3 cellular contexts compared by ENCODE assay signal in the genomic region with DNA sequence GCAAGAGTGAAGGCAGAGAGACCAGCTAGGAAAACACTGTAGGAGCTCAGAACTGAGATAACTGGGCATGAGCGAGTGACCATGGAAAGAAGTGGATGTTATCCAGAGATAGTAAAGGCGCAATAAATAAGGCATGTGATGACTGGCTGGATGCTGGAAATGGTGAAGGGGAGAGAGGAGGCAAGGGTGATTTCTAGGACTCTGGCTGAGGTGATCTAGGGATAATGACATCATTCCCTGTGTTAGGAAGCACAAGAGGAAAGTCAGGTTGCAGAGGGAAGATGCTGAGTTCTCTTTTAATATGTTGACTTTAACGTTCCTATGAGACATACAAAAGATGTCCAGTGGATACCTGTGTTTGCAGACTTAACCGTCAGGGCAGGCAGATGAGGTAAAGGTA.
TF ChIP-seq lines count a peak whose summit lies in the region.

No MANE protein-coding gene starts in this region.

TF ChIP-seq in HEK293, 187 proteins besides CTCF, POLR2A, EP300 and RAD21:
- TF ChIP-seq, protein P1, sequence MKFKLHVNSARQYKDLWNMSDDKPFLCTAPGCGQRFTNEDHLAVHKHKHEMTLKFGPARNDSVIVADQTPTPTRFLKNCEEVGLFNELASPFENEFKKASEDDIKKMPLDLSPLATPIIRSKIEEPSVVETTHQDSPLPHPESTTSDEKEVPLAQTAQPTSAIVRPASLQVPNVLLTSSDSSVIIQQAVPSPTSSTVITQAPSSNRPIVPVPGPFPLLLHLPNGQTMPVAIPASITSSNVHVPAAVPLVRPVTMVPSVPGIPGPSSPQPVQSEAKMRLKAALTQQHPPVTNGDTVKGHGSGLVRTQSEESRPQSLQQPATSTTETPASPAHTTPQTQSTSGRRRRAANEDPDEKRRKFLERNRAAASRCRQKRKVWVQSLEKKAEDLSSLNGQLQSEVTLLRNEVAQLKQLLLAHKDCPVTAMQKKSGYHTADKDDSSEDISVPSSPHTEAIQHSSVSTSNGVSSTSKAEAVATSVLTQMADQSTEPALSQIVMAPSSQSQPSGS (tag by site-specific recombination; IDR thresholded peaks at IDR 0.05; ENCODE audit: low read depth): peak; percentile 48; the same call in 1 of the 2 replicates
- TF ChIP-seq KLF1 (tag by site-specific recombination; IDR thresholded peaks at IDR 0.05): no peak
- TF ChIP-seq, protein P2, sequence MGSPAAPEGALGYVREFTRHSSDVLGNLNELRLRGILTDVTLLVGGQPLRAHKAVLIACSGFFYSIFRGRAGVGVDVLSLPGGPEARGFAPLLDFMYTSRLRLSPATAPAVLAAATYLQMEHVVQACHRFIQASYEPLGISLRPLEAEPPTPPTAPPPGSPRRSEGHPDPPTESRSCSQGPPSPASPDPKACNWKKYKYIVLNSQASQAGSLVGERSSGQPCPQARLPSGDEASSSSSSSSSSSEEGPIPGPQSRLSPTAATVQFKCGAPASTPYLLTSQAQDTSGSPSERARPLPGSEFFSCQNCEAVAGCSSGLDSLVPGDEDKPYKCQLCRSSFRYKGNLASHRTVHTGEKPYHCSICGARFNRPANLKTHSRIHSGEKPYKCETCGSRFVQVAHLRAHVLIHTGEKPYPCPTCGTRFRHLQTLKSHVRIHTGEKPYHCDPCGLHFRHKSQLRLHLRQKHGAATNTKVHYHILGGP (tag by site-specific recombination; IDR thresholded peaks at IDR 0.05): peak; percentile 89
- TF ChIP-seq, protein P3, sequence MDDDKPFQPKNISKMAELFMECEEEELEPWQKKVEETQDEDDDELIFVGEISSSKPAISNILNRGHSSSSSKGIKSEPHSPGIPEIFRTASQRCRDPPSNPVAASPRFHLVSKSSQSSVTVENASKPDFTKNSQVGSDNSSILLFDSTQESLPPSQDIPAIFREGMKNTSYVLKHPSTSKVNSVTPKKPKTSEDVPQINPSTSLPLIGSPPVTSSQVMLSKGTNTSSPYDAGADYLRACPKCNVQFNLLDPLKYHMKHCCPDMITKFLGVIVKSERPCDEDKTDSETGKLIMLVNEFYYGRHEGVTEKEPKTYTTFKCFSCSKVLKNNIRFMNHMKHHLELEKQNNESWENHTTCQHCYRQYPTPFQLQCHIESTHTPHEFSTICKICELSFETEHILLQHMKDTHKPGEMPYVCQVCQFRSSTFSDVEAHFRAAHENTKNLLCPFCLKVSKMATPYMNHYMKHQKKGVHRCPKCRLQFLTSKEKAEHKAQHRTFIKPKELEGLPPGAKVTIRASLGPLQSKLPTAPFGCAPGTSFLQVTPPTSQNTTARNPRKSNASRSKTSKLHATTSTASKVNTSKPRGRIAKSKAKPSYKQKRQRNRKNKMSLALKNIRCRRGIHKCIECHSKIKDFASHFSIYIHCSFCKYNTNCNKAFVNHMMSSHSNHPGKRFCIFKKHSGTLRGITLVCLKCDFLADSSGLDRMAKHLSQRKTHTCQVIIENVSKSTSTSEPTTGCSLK (tag by site-specific recombination; IDR thresholded peaks at IDR 0.05): no peak
TF ChIP-seq in HEK293: peak in this region for 2.

TF ChIP-seq in GM12878, 131 proteins besides CTCF, POLR2A, EP300 and RAD21:
- TF ChIP-seq ZNF274 (IDR thresholded peaks at IDR 0.05; ENCODE audit: insufficient read depth, insufficient read length) (no peak), RB1 (IDR thresholded peaks at IDR 0.05; ENCODE audit: borderline replicate concordance) (no peak), SMAD5 (IDR thresholded peaks at IDR 0.05; ENCODE audit: low read depth) (no peak), RBBP5 (conservative IDR thresholded peaks at IDR 0.05) (no peak), POLR2AphosphoS2 (IDR thresholded peaks at IDR 0.05; ENCODE audit: low read depth, low read length) (no peak), TCF7 (IDR thresholded peaks at IDR 0.05; ENCODE audit: borderline replicate concordance) (no peak), DPF2 (IDR thresholded peaks at IDR 0.05) (no peak), ZNF217 (IDR thresholded peaks at IDR 0.05) (no peak)
- TF ChIP-seq, protein P4, sequence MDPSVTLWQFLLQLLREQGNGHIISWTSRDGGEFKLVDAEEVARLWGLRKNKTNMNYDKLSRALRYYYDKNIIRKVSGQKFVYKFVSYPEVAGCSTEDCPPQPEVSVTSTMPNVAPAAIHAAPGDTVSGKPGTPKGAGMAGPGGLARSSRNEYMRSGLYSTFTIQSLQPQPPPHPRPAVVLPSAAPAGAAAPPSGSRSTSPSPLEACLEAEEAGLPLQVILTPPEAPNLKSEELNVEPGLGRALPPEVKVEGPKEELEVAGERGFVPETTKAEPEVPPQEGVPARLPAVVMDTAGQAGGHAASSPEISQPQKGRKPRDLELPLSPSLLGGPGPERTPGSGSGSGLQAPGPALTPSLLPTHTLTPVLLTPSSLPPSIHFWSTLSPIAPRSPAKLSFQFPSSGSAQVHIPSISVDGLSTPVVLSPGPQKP (IDR thresholded peaks at IDR 0.05; ENCODE audit: low read depth, low read length): no peak
- TF ChIP-seq, protein P5, sequence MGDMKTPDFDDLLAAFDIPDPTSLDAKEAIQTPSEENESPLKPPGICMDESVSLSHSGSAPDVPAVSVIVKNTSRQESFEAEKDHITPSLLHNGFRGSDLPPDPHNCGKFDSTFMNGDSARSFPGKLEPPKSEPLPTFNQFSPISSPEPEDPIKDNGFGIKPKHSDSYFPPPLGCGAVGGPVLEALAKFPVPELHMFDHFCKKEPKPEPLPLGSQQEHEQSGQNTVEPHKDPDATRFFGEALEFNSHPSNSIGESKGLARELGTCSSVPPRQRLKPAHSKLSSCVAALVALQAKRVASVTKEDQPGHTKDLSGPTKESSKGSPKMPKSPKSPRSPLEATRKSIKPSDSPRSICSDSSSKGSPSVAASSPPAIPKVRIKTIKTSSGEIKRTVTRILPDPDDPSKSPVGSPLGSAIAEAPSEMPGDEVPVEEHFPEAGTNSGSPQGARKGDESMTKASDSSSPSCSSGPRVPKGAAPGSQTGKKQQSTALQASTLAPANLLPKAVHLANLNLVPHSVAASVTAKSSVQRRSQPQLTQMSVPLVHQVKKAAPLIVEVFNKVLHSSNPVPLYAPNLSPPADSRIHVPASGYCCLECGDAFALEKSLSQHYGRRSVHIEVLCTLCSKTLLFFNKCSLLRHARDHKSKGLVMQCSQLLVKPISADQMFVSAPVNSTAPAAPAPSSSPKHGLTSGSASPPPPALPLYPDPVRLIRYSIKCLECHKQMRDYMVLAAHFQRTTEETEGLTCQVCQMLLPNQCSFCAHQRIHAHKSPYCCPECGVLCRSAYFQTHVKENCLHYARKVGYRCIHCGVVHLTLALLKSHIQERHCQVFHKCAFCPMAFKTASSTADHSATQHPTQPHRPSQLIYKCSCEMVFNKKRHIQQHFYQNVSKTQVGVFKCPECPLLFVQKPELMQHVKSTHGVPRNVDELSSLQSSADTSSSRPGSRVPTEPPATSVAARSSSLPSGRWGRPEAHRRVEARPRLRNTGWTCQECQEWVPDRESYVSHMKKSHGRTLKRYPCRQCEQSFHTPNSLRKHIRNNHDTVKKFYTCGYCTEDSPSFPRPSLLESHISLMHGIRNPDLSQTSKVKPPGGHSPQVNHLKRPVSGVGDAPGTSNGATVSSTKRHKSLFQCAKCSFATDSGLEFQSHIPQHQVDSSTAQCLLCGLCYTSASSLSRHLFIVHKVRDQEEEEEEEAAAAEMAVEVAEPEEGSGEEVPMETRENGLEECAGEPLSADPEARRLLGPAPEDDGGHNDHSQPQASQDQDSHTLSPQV (IDR thresholded peaks at IDR 0.05): no peak
- TF ChIP-seq, protein P6, sequence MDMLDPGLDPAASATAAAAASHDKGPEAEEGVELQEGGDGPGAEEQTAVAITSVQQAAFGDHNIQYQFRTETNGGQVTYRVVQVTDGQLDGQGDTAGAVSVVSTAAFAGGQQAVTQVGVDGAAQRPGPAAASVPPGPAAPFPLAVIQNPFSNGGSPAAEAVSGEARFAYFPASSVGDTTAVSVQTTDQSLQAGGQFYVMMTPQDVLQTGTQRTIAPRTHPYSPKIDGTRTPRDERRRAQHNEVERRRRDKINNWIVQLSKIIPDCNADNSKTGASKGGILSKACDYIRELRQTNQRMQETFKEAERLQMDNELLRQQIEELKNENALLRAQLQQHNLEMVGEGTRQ (IDR thresholded peaks at IDR 0.05; ENCODE audit: borderline replicate concordance, low read depth, low read length): no peak
- TF ChIP-seq, protein P7, sequence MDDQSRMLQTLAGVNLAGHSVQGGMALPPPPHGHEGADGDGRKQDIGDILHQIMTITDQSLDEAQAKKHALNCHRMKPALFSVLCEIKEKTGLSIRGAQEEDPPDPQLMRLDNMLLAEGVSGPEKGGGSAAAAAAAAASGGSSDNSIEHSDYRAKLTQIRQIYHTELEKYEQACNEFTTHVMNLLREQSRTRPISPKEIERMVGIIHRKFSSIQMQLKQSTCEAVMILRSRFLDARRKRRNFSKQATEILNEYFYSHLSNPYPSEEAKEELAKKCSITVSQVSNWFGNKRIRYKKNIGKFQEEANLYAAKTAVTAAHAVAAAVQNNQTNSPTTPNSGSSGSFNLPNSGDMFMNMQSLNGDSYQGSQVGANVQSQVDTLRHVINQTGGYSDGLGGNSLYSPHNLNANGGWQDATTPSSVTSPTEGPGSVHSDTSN (IDR thresholded peaks at IDR 0.05; ENCODE audit: insufficient replicate concordance, low read depth, low read length): no peak

TF ChIP-seq in H1, 55 proteins besides CTCF, POLR2A, EP300 and RAD21:
- TF ChIP-seq SUZ12 (IDR thresholded peaks at IDR 0.05; ENCODE audit: low read length): no peak
- no peak for TF ChIP-seq POU5F1 (IDR thresholded peaks at IDR 0.05; ENCODE audit: low read depth, low read length)
- no peak for TF ChIP-seq HDAC2 (IDR thresholded peaks at IDR 0.05; ENCODE audit: borderline replicate concordance in 1 of 2, low read depth in 2 of 2, low read length in 2 of 2)
- no peak for TF ChIP-seq CBX8 (IDR thresholded peaks at IDR 0.05; ENCODE audit: borderline replicate concordance, low read depth, low read length)
